In genomic region chr6:169212436-169212835, GRCh38 we compare ENCODE assay signal across 9 cellular contexts. TPM values are rescaled to one million over a fixed set of nuclear protein-coding genes. Genes with fewer than 3 reads are reported as not detected.
DNase-seq lines count a peak whose midpoint lies in the region; TF ChIP-seq lines count a peak whose summit lies in the region.
"Had no signal": no experiment of that assay in that cellular context is flagged by ENCODE, and none has a peak within 500 bp of the region (broad histone marks: within the 10 kb centered on the region; RNA-seq: fewer than 3 reads in every experiment).

No MANE protein-coding gene starts in this region.

- no peak for TF ChIP-seq EP300 in esophagus muscularis mucosa (IDR thresholded peaks at IDR 0.05)

- in situ Hi-C loops in SK-MEL-5 (cut with HindIII; ENCODE audit: low pct_unique_long_range_greater_than_20kb, low sequenced_read_pairs): no loop called here

- H3K4me3 ChIP-seq in esophagus muscularis mucosa (peak overlapping the region; percentile 33 to 48 (median 40)), skeletal muscle satellite cell (ENCODE audit: low read length) (peak overlapping the region; percentile 53)

- 70% methylated on average over 5 of the region's 5 CpGs for WGBS in esophagus muscularis mucosa

- no peak for TF ChIP-seq POLR2A in esophagus muscularis mucosa (IDR thresholded peaks at IDR 0.05; ENCODE audit: low read depth)

- intact Hi-C loops in esophagus muscularis mucosa (cut with DNase I): no loop called here

- no peak for TF ChIP-seq CTCF in esophagus muscularis mucosa (IDR thresholded peaks at IDR 0.05)

- DNase-seq in NCI-H1092 treated with DMSO at 0.1 percent for 48 hours (lab: John Stamatoyannopoulos, UW) (peak; percentile 62), NCI-H1092 (lab: John Stamatoyannopoulos, UW) (no peak), SK-MEL-5 (ENCODE audit: low read depth, low spot score) (peak; percentile 82), esophagus muscularis mucosa (ENCODE audit: extremely low spot score) (no peak), SHP77 (lab: John Stamatoyannopoulos, UW) (no peak), AG08395 (ENCODE audit: low spot score) (no peak), GM19240 (ENCODE audit: insufficient read length, low spot score) (no peak)

- H3K4me1 ChIP-seq in esophagus muscularis mucosa: peaks cover 15 to 39% (median 38%) of the 10 kb centered on the region in 4 donors
- H3K4me1 ChIP-seq in skeletal muscle satellite cell (ENCODE audit: control insufficient read depth, insufficient read depth, low read length): peaks cover 30% of the 10 kb centered on the region

- H3K9me3 ChIP-seq in esophagus muscularis mucosa (peaks cover 0 to 4% (median under 1%) of the 10 kb centered on the region in 4 donors), skeletal muscle satellite cell (replicated peaks; ENCODE audit: low read length) (no peaks in the 10 kb centered on the region)

- peak overlapping the region; percentile 58 for H3K9ac ChIP-seq in skeletal muscle satellite cell (ENCODE audit: low read depth, low read length)

- H3K27me3 ChIP-seq in esophagus muscularis mucosa: no peaks in the 10 kb centered on the region
- no peaks in the 10 kb centered on the region for H3K27me3 ChIP-seq in skeletal muscle satellite cell (ENCODE audit: control insufficient read depth, insufficient read depth, low read length)

- H3K4me2 ChIP-seq in skeletal muscle satellite cell (ENCODE audit: low read length): peak overlapping the region; percentile 78

- peak overlapping the region in 3 of 4 donors; percentile 87 to 94 (median 88) for H3K27ac ChIP-seq in esophagus muscularis mucosa (replicated peaks in 1 of 4)

- H3K36me3 ChIP-seq in esophagus muscularis mucosa: no peaks in the 10 kb centered on the region
- no peaks in the 10 kb centered on the region for H3K36me3 ChIP-seq in skeletal muscle satellite cell (ENCODE audit: insufficient read depth, low read length)

RNA-seq across cellular contexts. Expression of gene THBS2, which starts 41.2 kb away (rescaled TPM):
- 0.16 and 0.18 TPM in 2 replicates for total RNA-seq in SK-MEL-5 (2014; rRNA removed; shearing (Covaris generic))
- 0.15 and 0.31 TPM in 2 replicates for polyA plus RNA-seq in SK-MEL-5 (2015; cell fraction: cytosol; rRNA removed)
- 0.07 and 0.10 TPM in 2 replicates for polyA plus RNA-seq in SK-MEL-5 (2015; cell fraction: nucleus; rRNA removed)
- 10 to 100 TPM; 25.7 to 36.4 (median 28.8) TPM for total RNA-seq in esophagus muscularis mucosa
- total RNA-seq in skeletal muscle satellite cell (2012; rRNA removed): 73.8 and 79.5 TPM in 2 replicates
- total RNA-seq: progenitor cell of endocrine pancreas had no signal

Comparison
In these comparisons a context has a peak if more than half of its experiments do, and no peak if none do; other contexts are left out.
1. DNase-seq: peak in NCI-H1092 treated with DMSO at 0.1 percent for 48 hours (single experiment) and SK-MEL-5 (single experiment); none in NCI-H1092 (single experiment), esophagus muscularis mucosa (single experiment), SHP77 (0 of 2), AG08395 (single experiment) and GM19240 (single experiment).
2. RNA of gene THBS2, which starts 41.2 kb away (total RNA-seq): 25.7 to 36.4 TPM in esophagus muscularis mucosa; 0.16 to 0.18 TPM in SK-MEL-5; every median in the first group is over 10 times any median in the second.